11 cellular contexts compared by ENCODE assay signal in the genomic region with DNA sequence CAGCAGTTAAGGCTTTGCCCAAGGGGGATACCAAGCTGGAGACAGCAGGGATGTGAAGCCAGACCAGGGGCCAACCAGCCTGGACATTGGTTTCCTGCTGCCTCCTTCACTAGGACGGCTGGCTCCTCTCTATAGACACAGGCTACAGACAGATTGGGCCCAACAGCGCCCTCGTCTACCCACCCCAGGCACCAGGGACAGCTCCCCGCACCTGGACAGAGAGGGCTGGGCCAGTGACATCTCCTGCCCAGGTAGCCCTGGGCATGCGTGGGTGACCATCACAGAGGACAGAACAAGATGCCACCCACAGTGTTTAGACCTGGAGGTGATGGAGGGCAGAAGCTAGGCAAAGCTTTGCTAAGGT. TPM values are rescaled to one million over a fixed set of nuclear protein-coding genes. Genes with fewer than 3 reads are reported as not detected.
A peak's percentile ranks its signal among the peaks of the same experiment; 100 is the strongest.
DNase-seq lines count a peak whose midpoint lies in the region; ATAC-seq and TF ChIP-seq lines count a peak whose summit lies in the region.
"Had no signal": no experiment of that assay in that cellular context is flagged by ENCODE, and none has a peak within 500 bp of the region (broad histone marks: within the 10 kb centered on the region; RNA-seq: fewer than 3 reads in every experiment).

No MANE protein-coding gene starts in this region.

- peaks cover 0 to 6% (median 0%) of the 10 kb centered on the region in 9 donors for H3K36me3 ChIP-seq in heart left ventricle
- peaks cover 39% of the 10 kb centered on the region for H3K36me3 ChIP-seq in mesodermal cell (ENCODE audit: control insufficient read depth, insufficient read depth, low read length)
- no peaks in the 10 kb centered on the region for H3K36me3 ChIP-seq in upper lobe of left lung
- H3K36me3 ChIP-seq in osteoblast (ENCODE audit: insufficient read depth, low read length) = no peaks in the 10 kb centered on the region

- H3K27me3 ChIP-seq in heart left ventricle (peaks cover 0 to 51% (median 0%) of the 10 kb centered on the region in 9 donors), dorsolateral prefrontal cortex (no peaks in the 10 kb centered on the region), upper lobe of left lung (peaks cover 0 to 25% (median 13%) of the 10 kb centered on the region in 4 donors), osteoblast (ENCODE audit: insufficient read depth, low read length) (peaks cover 44% of the 10 kb centered on the region)

- H3K4me1 ChIP-seq in heart left ventricle (peaks cover 0 to 56% (median 29%) of the 10 kb centered on the region in 12 donors), mesodermal cell (ENCODE audit: control insufficient read depth, insufficient read depth, low read length, poor library complexity, severe bottlenecking) (peaks cover 35% of the 10 kb centered on the region), upper lobe of left lung (peaks cover 9 to 22% (median 17%) of the 10 kb centered on the region in 4 donors), osteoblast (ENCODE audit: insufficient read depth, low read length) (no peaks in the 10 kb centered on the region)

- 91 to 96% (median 93%) methylated on average over 4 to 5 of the region's 5 CpGs for WGBS in heart left ventricle, 4 donors
- WGBS in mesodermal cell (ENCODE audit: insufficient coverage in 2 of 2), 2 experiments = 91 to 93% methylated on average over 4 to 5 of the region's 5 CpGs
- WGBS in upper lobe of left lung, 2 donors = 83% methylated on average over 5 of the region's 5 CpGs; no CpG with 5 or more reads in 1 of the 2 donors

- H3K27ac ChIP-seq in heart left ventricle = peak overlapping the region in 7 of 12 donors; percentile 0 to 89 (median 84)
- peak overlapping the region in 53 of 59 donors; percentile 4 to 94 (median 87) for H3K27ac ChIP-seq in dorsolateral prefrontal cortex
- H3K27ac ChIP-seq in mesodermal cell (ENCODE audit: low read depth, low read length, severe bottlenecking) = no peak overlapping the region
- H3K27ac ChIP-seq in upper lobe of left lung = peak overlapping the region; percentile 65 to 86 (median 80)
- H3K27ac ChIP-seq in osteoblast (ENCODE audit: low read depth, low read length) = no peak overlapping the region
- H3K27ac ChIP-seq: HL-60, VCaP had no signal

- DNase-seq in heart left ventricle (peak in 1 of 5 donors; percentile 47), Right ventricle myocardium inferior (ENCODE audit: missing footprints) (no peak), dorsolateral prefrontal cortex (peak in 1 of 10 donors; percentile 32), upper lobe of left lung (no peak), osteoblast (ENCODE audit: insufficient read length, low spot score, missing footprints) (no peak), HuH-7 (ENCODE audit: low spot score) (no peak)
- no peak for DNase-seq in activated effector memory CD4-positive, alpha-beta T cell treated with Interleukin-2 at 50 U/mL for 16 hours
- DNase-seq: stimulated activated CD4-positive, alpha-beta T cell treated with anti-CD3 and anti-CD28 coated beads, Interleukin-12 subunit alpha, Interleukin-12 subunit beta, amount 100 ng/mL, for 4 hours had no signal

- no peak for TF ChIP-seq POLR2A in heart left ventricle (IDR thresholded peaks at IDR 0.05)
- TF ChIP-seq POLR2A in upper lobe of left lung (IDR thresholded peaks at IDR 0.05) = no peak

- TF ChIP-seq CTCF in heart left ventricle (IDR thresholded peaks at IDR 0.05) (no peak), dorsolateral prefrontal cortex (IDR thresholded peaks at IDR 0.05 in 54 of 56, conservative IDR thresholded peaks at IDR 0.05 in 2 of 56; ENCODE audit: low read depth in 1 of 56, partially characterized antibody in 56 of 56) (no peak), upper lobe of left lung (IDR thresholded peaks at IDR 0.05) (no peak), osteoblast (IDR thresholded peaks at IDR 0.05; ENCODE audit: extremely low read depth, low read depth, low read length) (no peak)

- no peak for TF ChIP-seq EP300 in upper lobe of left lung (IDR thresholded peaks at IDR 0.05)

- no peaks in the 10 kb centered on the region for H3K79me2 ChIP-seq in osteoblast (ENCODE audit: insufficient read depth, low read length)

- H3K4me3 ChIP-seq in heart left ventricle (peak overlapping the region in 9 of 12 donors; percentile 59 to 89 (median 74)), dorsolateral prefrontal cortex (peak overlapping the region in 58 of 59 donors; percentile 49 to 82 (median 72)), mesodermal cell (ENCODE audit: extremely low read depth, insufficient read depth, low read length, poor library complexity, severe bottlenecking) (peak overlapping the region; percentile 79), upper lobe of left lung (peak overlapping the region in 3 of 4 donors; percentile 52 to 59 (median 55)), osteoblast (ENCODE audit: insufficient read depth, low read length) (no peak overlapping the region)

- peak in 1 of 4 donors; percentile 15 for ATAC-seq in heart left ventricle
- no peak for ATAC-seq in Right ventricle myocardium inferior
- no peak for ATAC-seq in upper lobe of left lung (ENCODE audit: low FRiP score in 2 of 2)

- H3K9me3 ChIP-seq in heart left ventricle (no peaks in the 10 kb centered on the region), mesodermal cell (ENCODE audit: control insufficient read depth, low read length) (no peaks in the 10 kb centered on the region), upper lobe of left lung (no peaks in the 10 kb centered on the region), osteoblast (ENCODE audit: low read depth, low read length) (no peaks in the 10 kb centered on the region)

- H2AFZ ChIP-seq in osteoblast (ENCODE audit: low read length) = no peak overlapping the region

- intact Hi-C loops in heart left ventricle (cut with DNase I) = loop anchor here in 2 of 10 donors (5.0 kb wide), 1 partner anchor 35 kb away; no protein-coding TSS in a partner anchor
- intact Hi-C loops in Right ventricle myocardium inferior (cut with DNase I) = loop anchor here (5.0 kb wide), 1 partner anchor 35 kb away; no protein-coding TSS in a partner anchor
- intact Hi-C loops in dorsolateral prefrontal cortex (cut with DNase I) = no loop called here

- no peaks in the 10 kb centered on the region for H4K20me1 ChIP-seq in osteoblast (ENCODE audit: insufficient read depth, low read length)

- no peak overlapping the region for H3K4me2 ChIP-seq in osteoblast (ENCODE audit: insufficient read depth, low read length)

RNA-seq across cellular contexts. Expression of a gene that starts 1.2 kb away (rescaled TPM):
- 100 to 1,000 TPM; 405 to 851 (median 724) TPM for total RNA-seq in heart left ventricle
- polyA plus RNA-seq in heart left ventricle = 100 to 1,000 TPM; 117 to 396 TPM
- 515 TPM for total RNA-seq in Right ventricle myocardium inferior
- total RNA-seq in dorsolateral prefrontal cortex = 1,000 to 10,000 TPM in 9 of 120 experiments, 100 to 1,000 TPM in 111; 391 to 1,132 (median 804) TPM
- 118 TPM for polyA plus RNA-seq in mesodermal cell (2013, experiment 1 of 2)
- 111 TPM for polyA plus RNA-seq in mesodermal cell (2013, experiment 2 of 2)
- total RNA-seq in upper lobe of left lung = 100 to 1,000 TPM in 5 of 6 donors, 10 to 100 TPM in 1; 50.3 to 162 (median 137) TPM
- total RNA-seq in osteoblast = 52.2 and 72.4 TPM in 2 replicates

Comparison
In these comparisons a context has a peak if more than half of its experiments do, and no peak if none do; other contexts are left out.
1. H3K27ac ChIP-seq: peak in heart left ventricle (7 of 12), dorsolateral prefrontal cortex (53 of 59) and upper lobe of left lung (4 of 4); none in mesodermal cell (single experiment) and osteoblast (single experiment).